In the genomic region with DNA sequence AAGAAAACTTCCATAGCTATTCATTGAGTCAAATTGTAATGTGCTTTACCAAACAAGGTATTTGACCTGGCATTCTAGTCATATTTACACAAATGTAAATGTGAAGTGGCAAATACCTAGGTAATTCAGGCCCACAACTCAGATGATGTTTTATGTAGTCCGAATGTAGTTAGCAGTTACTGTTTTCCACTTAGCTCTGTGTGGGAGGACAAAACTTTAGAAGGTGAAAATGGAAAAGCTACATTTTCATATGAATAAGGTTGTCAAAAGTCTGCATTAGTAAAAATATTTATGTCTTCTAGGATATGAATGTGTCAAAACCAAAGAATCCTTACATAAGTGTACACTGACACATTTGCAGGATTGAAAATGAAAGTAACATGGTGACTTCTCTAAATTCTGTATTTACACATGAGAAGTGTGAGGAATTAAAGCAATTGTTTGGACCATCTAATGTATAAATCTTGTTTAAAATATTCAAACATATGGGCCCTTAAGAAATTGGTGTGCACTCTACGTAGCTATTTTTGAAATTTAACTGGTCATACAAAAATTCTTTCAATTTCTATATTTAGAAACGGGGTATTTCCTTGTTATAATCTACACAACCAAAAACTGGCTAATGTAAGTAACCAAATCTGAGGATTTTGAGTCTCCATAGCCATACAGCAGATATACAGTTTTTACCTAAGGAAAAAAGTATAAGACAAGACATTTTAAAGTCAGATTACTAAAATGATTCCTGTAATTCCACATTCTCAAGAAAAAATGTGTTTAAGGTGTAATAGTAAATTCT, we compare ENCODE assay signal across 8 cellular contexts. TPM values are rescaled to one million over a fixed set of nuclear protein-coding genes. Genes with fewer than 3 reads are reported as not detected.
DNase-seq lines count a peak whose midpoint lies in the region; ATAC-seq and TF ChIP-seq lines count a peak whose summit lies in the region.

No MANE protein-coding gene starts in this region.

- no peak overlapping the region for H2AFZ ChIP-seq in OCI-LY1 (ENCODE audit: low read length)

- no peak for TF ChIP-seq POLR2A in heart left ventricle (IDR thresholded peaks at IDR 0.05)

- H3F3A ChIP-seq in OCI-LY1 (ENCODE audit: insufficient read depth, low read length): peaks cover 12% of the 10 kb centered on the region

- peak overlapping the region; percentile 86 for H3K9ac ChIP-seq in OCI-LY1 (ENCODE audit: low read length)

- peak overlapping the region in 11 of 12 donors; percentile 43 to 82 (median 77) for H3K4me3 ChIP-seq in heart left ventricle
- H3K4me3 ChIP-seq in OCI-LY1 (ENCODE audit: low read depth, low read length, poor library complexity, severe bottlenecking): peak overlapping the region; percentile 80
- H3K4me3 ChIP-seq in choroid plexus epithelial cell (ENCODE audit: low read depth, low read length): peak overlapping the region; percentile 92

- peak overlapping the region; percentile 99 to 100 for H3K27ac Mint-ChIP-seq in natural killer cell

- ATAC-seq in heart left ventricle (no peak), Right ventricle myocardium inferior (no peak), natural killer cell (peak in 1 of 3 donors; percentile 7)

- intact Hi-C loops in heart left ventricle (cut with DNase I) (loop anchor here in 4 of 10 donors (5.0 to 10.0 kb wide), 2 partner anchors 62 to 65 kb away; partner anchors contain the start of gene APOLD1 (in 4 of the 4)), Right ventricle myocardium inferior (cut with DNase I) (no loop called here), natural killer cell (cut with micrococcal nuclease) (loop anchor here (10.0 kb wide), 1 partner anchor 738 kb away; no protein-coding TSS in a partner anchor)

- H3K9me2 ChIP-seq in OCI-LY1 (ENCODE audit: low read depth, low read length): no peaks in the 10 kb centered on the region

- H3K27me3 Mint-ChIP-seq in natural killer cell (ENCODE audit: low read depth in 2 of 2): no peaks in the 10 kb centered on the region

- H3K36me3 ChIP-seq in heart left ventricle (peaks cover 0 to 37% (median 30%) of the 10 kb centered on the region in 9 donors), OCI-LY1 (ENCODE audit: insufficient read depth, low read length) (peaks cover 40% of the 10 kb centered on the region)

- peaks cover 0 to 57% (median 42%) of the 10 kb centered on the region in 12 donors for H3K4me1 ChIP-seq in heart left ventricle
- H3K4me1 ChIP-seq in OCI-LY1 (ENCODE audit: insufficient read depth, low read length, severe bottlenecking): peaks cover 51% of the 10 kb centered on the region

- no peaks in the 10 kb centered on the region for H4K20me1 ChIP-seq in OCI-LY1 (ENCODE audit: insufficient read depth, low read length)

- TF ChIP-seq CTCF in heart left ventricle (IDR thresholded peaks at IDR 0.05): no peak
- no peak for TF ChIP-seq CTCF in OCI-LY1 (IDR thresholded peaks at IDR 0.05; ENCODE audit: low read length)
- no peak for TF ChIP-seq CTCF in choroid plexus epithelial cell (conservative IDR thresholded peaks at IDR 0.05; ENCODE audit: low read depth, low read length)
- TF ChIP-seq CTCF in natural killer cell (IDR thresholded peaks at IDR 0.05): no peak

- H3K27me3 ChIP-seq in heart left ventricle (no peaks in the 10 kb centered on the region), OCI-LY1 (ENCODE audit: insufficient read depth, low read length) (no peaks in the 10 kb centered on the region)

- H3K27ac ChIP-seq in heart left ventricle (peak overlapping the region; percentile 20 to 100 (median 98)), OCI-LY1 (ENCODE audit: low read depth, low read length, poor library complexity, severe bottlenecking) (peak overlapping the region; percentile 98)

- 13 to 20% (median 17%) methylated on average over 3 of the region's 3 CpGs for WGBS in heart left ventricle, 4 donors

- H3K79me2 ChIP-seq in OCI-LY1 (ENCODE audit: insufficient read depth, low read length): peaks cover 46% of the 10 kb centered on the region

- H3K4me3 Mint-ChIP-seq in natural killer cell: peak overlapping the region; percentile 100

- DNase-seq in heart left ventricle (no peak), Right ventricle myocardium inferior (ENCODE audit: missing footprints) (no peak), choroid plexus epithelial cell (ENCODE audit: low read depth) (peak; percentile 54), natural killer cell (no peak), NCI-H128 (lab: John Stamatoyannopoulos, UW; ENCODE audit: unreplicated experiment) (no peak), C1 segment of cervical spinal cord (lab: John Stamatoyannopoulos, UW) (no peak), amygdala (lab: John Stamatoyannopoulos, UW) (no peak)

- H3K9me3 ChIP-seq in heart left ventricle: no peaks in the 10 kb centered on the region
- H3K9me3 ChIP-seq in OCI-LY1 (ENCODE audit: low read length): no peaks in the 10 kb centered on the region

- H3K4me1 Mint-ChIP-seq in natural killer cell: peaks cover 54 to 74% of the 10 kb centered on the region in 2 donors

- peaks cover 30% of the 10 kb centered on the region for H3K36me3 Mint-ChIP-seq in natural killer cell

- H3K9me3 Mint-ChIP-seq in natural killer cell: no peaks in the 10 kb centered on the region

- peak overlapping the region; percentile 83 for H3K4me2 ChIP-seq in OCI-LY1 (ENCODE audit: low read length)

RNA-seq across cellular contexts. Expression of gene CDKN1B, which starts 5.4 kb away (rescaled TPM):
- total RNA-seq in heart left ventricle (10 to 100 TPM; 25.8 to 44.9 (median 35.1) TPM), Right ventricle myocardium inferior (38.0 TPM), natural killer cell (100 to 1,000 TPM; 119 to 207 (median 130) TPM)
- 10 to 100 TPM; 19.0 to 27.4 TPM for polyA plus RNA-seq in heart left ventricle

RNA-seq across cellular contexts. Expression of gene GPR19, which starts 26.6 kb away (rescaled TPM):
- total RNA-seq in heart left ventricle: under 1 TPM in 1 of 9 donors, not detected in 8; 0.61 TPM
- polyA plus RNA-seq in heart left ventricle: under 1 TPM in 1 of 2 donors, not detected in 1; 0.04 TPM
- not detected for total RNA-seq in Right ventricle myocardium inferior
- total RNA-seq in natural killer cell: 1 to 10 TPM in 2 of 3 donors, under 1 TPM in 1; 0.45 to 2.6 (median 2.2) TPM
